In the genomic region with DNA sequence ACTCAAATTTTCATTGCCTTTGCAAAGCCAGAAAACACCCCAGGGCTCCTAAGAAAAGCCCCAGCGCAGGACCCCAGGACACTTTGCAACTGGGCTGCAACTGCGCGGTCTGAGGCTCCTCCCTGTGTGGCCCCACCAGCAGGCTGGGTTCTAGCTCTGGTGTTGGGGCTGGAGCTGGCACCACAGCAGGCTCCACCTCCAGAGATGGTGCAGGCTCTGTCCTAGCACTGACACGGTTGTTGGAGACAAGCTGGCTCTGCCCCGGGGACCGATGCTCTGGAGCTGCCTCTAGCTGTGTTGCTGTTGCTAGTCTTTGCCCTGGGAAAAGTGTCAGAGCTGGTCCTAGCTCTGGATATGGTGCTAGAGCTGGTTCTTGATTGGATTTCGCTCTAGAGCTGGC, we compare ENCODE assay signal across 9 cellular contexts. TPM values are rescaled to one million over a fixed set of nuclear protein-coding genes. Genes with fewer than 3 reads are reported as not detected.
DNase-seq lines count a peak whose midpoint lies in the region; ATAC-seq, FAIRE-seq and TF ChIP-seq lines count a peak whose summit lies in the region.
"Had no signal": no experiment of that assay in that cellular context is flagged by ENCODE, and none has a peak within 500 bp of the region (broad histone marks: within the 10 kb centered on the region; RNA-seq: fewer than 3 reads in every experiment).

No MANE protein-coding gene starts in this region.

- H3K9me3 ChIP-seq in CD4-positive, alpha-beta T cell (ENCODE audit: control insufficient read depth, low read length) = no peaks in the 10 kb centered on the region
- H3K9me3 ChIP-seq in colonic mucosa = no peaks in the 10 kb centered on the region
- H3K9me3 ChIP-seq: neutrophil had no signal

- H3K27ac ChIP-seq in CD4-positive, alpha-beta T cell (ENCODE audit: low read depth, low read length) = no peak overlapping the region
- H3K27ac ChIP-seq in colonic mucosa = no peak overlapping the region
- H3K27ac ChIP-seq: neutrophil had no signal

- peak overlapping the region; percentile 89 to 94 for H3K9ac ChIP-seq in colonic mucosa (ENCODE audit: low read depth in 2 of 2, low read length in 2 of 2)

- H3K4me3 ChIP-seq in NB4 (ENCODE audit: low read depth, low read length) (peak overlapping the region; percentile 67), colonic mucosa (peak overlapping the region; percentile 90)

- peak in 1 of 10 experiments; percentile 6 for DNase-seq in CD4-positive, alpha-beta T cell
- DNase-seq in NB4 (ENCODE audit: low read depth) (peak; percentile 51), colonic mucosa (no peak), nephron progenitor cell (no peak), iPS-NIHi7 (ENCODE audit: extremely low spot score) (no peak), NCI-H69 (lab: John Stamatoyannopoulos, UW) (no peak), GM19239 (ENCODE audit: insufficient read length, low spot score) (no peak), NCI-H226 (no peak)

- TF ChIP-seq POLR2A in NB4 (IDR thresholded peaks at IDR 0.05; ENCODE audit: extremely low read depth, insufficient read length) = no peak

- POLR2A ChIA-PET in CD4-positive, alpha-beta T cell (lab: Charles Lee) = interaction anchor here (1.3 kb wide), 1 partner anchor 13 kb away, joined by 4 read pairs; no protein-coding TSS in a partner anchor

- peaks cover 7% of the 10 kb centered on the region for H3K27me3 Mint-ChIP-seq in CD4-positive, alpha-beta T cell
- peaks cover 16% of the 10 kb centered on the region for H3K27me3 Mint-ChIP-seq in nephron progenitor cell (ENCODE audit: low read depth, poor library complexity)

- no peak for ATAC-seq in CD4-positive, alpha-beta T cell (ENCODE audit: poor library complexity)

- FAIRE-seq in GM19239 (lab: Jason Lieb, UNC) = no peak

- H3K36me3 Mint-ChIP-seq in CD4-positive, alpha-beta T cell (ENCODE audit: low read depth) = peaks cover 35% of the 10 kb centered on the region
- peaks cover 30% of the 10 kb centered on the region for H3K36me3 Mint-ChIP-seq in nephron progenitor cell (ENCODE audit: low read depth)

- no peaks in the 10 kb centered on the region for H3K9me3 Mint-ChIP-seq in CD4-positive, alpha-beta T cell
- no peaks in the 10 kb centered on the region for H3K9me3 Mint-ChIP-seq in nephron progenitor cell

- H3K36me3 ChIP-seq in colonic mucosa = no peaks in the 10 kb centered on the region

- peaks cover 18% of the 10 kb centered on the region for H3K4me1 Mint-ChIP-seq in CD4-positive, alpha-beta T cell (ENCODE audit: low read depth)
- peaks cover 43% of the 10 kb centered on the region for H3K4me1 Mint-ChIP-seq in nephron progenitor cell

- CTCF ChIA-PET in CD4-positive, alpha-beta T cell (lab: Charles Lee) = interaction anchor here (2.1 to 2.6 kb wide), 2 partner anchors 15 to 366 kb away, joined by 7 read pairs; a partner anchor contains a TSS

- peak overlapping the region; percentile 73 for H3K4me3 Mint-ChIP-seq in CD4-positive, alpha-beta T cell
- peak overlapping the region; percentile 75 for H3K4me3 Mint-ChIP-seq in nephron progenitor cell

- intact Hi-C loops in CD4-positive, alpha-beta T cell (cut with DNase I, micrococcal nuclease) = loop anchor here in 1 of 2 experiments (2.0 to 5.0 kb wide), 3 partner anchors 182 to 318 kb away; a partner anchor contains a TSS
- intact Hi-C loops in colonic mucosa (cut with DNase I) = no loop called here

- peak overlapping the region; percentile 44 for H3K27ac Mint-ChIP-seq in CD4-positive, alpha-beta T cell
- no peak overlapping the region for H3K27ac Mint-ChIP-seq in nephron progenitor cell

- H3K27me3 ChIP-seq in CD4-positive, alpha-beta T cell (ENCODE audit: control insufficient read depth, insufficient read depth, low read length) = no peaks in the 10 kb centered on the region
- H3K27me3 ChIP-seq in colonic mucosa = no peaks in the 10 kb centered on the region

- no peak for TF ChIP-seq CTCF in CD4-positive, alpha-beta T cell (IDR thresholded peaks at IDR 0.05)
- no peak for TF ChIP-seq CTCF in NB4 (IDR thresholded peaks at IDR 0.05; ENCODE audit: low read depth, low read length)
- no peak for TF ChIP-seq CTCF in colonic mucosa (IDR thresholded peaks at IDR 0.05)
- no peak for TF ChIP-seq CTCF in nephron progenitor cell (IDR thresholded peaks at IDR 0.05)

- H3K4me1 ChIP-seq in colonic mucosa = peaks cover 10% of the 10 kb centered on the region

RNA-seq across cellular contexts. Expression of a gene that starts 13.6 kb away (rescaled TPM):
- not detected for total RNA-seq in CD4-positive, alpha-beta T cell
- 1 to 10 TPM in 1 of 2 donors, under 1 TPM in 1; 0.11 to 3.3 TPM for total RNA-seq in colonic mucosa

RNA-seq across cellular contexts. Expression of a gene that starts 16.8 kb away (rescaled TPM):
- total RNA-seq in CD4-positive, alpha-beta T cell = under 1 TPM in 1 of 2 experiments, not detected in 1; 0.11 TPM
- 1 to 10 TPM in 1 of 2 donors, under 1 TPM in 1; 0.82 to 2.8 TPM for total RNA-seq in colonic mucosa

RNA-seq across cellular contexts. Expression of a gene that starts 19.2 kb away (rescaled TPM):
- not detected for total RNA-seq in CD4-positive, alpha-beta T cell
- total RNA-seq in colonic mucosa = 1 to 10 TPM in 1 of 2 donors, under 1 TPM in 1; 0.56 to 1.2 TPM

RNA-seq across cellular contexts. Expression of a gene that starts 28.9 kb away (rescaled TPM):
- not detected for total RNA-seq in CD4-positive, alpha-beta T cell
- total RNA-seq in colonic mucosa = not detected

RNA-seq across cellular contexts. Expression of a gene that starts 35.2 kb away (rescaled TPM):
- total RNA-seq in CD4-positive, alpha-beta T cell = not detected
- 1 to 10 TPM in 1 of 2 donors, not detected in 1; 3.4 TPM for total RNA-seq in colonic mucosa
